Comparison of ENCODE assay signal across 12 cellular contexts in genomic region chr16:54280751-54281150, GRCh38. TPM values are rescaled to one million over a fixed set of nuclear protein-coding genes. Genes with fewer than 3 reads are reported as not detected.
DNase-seq lines count a peak whose midpoint lies in the region; ATAC-seq and TF ChIP-seq lines count a peak whose summit lies in the region.
"Had no signal": no experiment of that assay in that cellular context is flagged by ENCODE, and none has a peak within 500 bp of the region (broad histone marks: within the 10 kb centered on the region; RNA-seq: fewer than 3 reads in every experiment).

No MANE protein-coding gene starts in this region.

- no peaks in the 10 kb centered on the region for H3K4me1 ChIP-seq in A673 (ENCODE audit: insufficient read depth, low read length, poor library complexity, severe bottlenecking)

- in situ Hi-C loops in GM13977 (cut with MboI; ENCODE audit: low pct_unique_long_range_greater_than_20kb, low sequenced_read_pairs, unreplicated experiment) = loop anchor here (25.0 kb wide), 2 partner anchors 657 to 718 kb away; partner anchors contain the start of gene IRX5

- TF ChIP-seq CTCF in GM13977 (IDR thresholded peaks at IDR 0.05; ENCODE audit: extremely low read depth, insufficient read depth, missing control alignments) = no peak
- no peak for TF ChIP-seq CTCF in choroid plexus epithelial cell (conservative IDR thresholded peaks at IDR 0.05; ENCODE audit: low read depth, low read length)
- TF ChIP-seq CTCF in A673 (conservative IDR thresholded peaks at IDR 0.05; ENCODE audit: low read depth, low read length) = no peak

- no peaks in the 10 kb centered on the region for H3K9me3 ChIP-seq in A673 (ENCODE audit: low read depth, low read length, poor library complexity, severe bottlenecking)
- H3K9me3 ChIP-seq: heart right ventricle, testis had no signal

- ATAC-seq in sciatic nerve = no peak
- ATAC-seq in GM21528 (IDR thresholded peaks at IDR 0.05; ENCODE audit: low FRiP score, unreplicated experiment) = no peak

- no TSS peak for BruUV-seq in A673 (replicated peaks; lab: Mats Ljungman, UMichigan)

- H3K4me3 ChIP-seq in choroid plexus epithelial cell (ENCODE audit: low read depth, low read length) (no peak overlapping the region), A673 (ENCODE audit: low read depth, low read length, poor library complexity, severe bottlenecking) (no peak overlapping the region)
- H3K4me3 ChIP-seq: heart right ventricle, skin epidermis had no signal

- POLR2A ChIA-PET in A673 (lab: Charles Lee; ENCODE audit: low non-redundant PET) = no interaction called here

- no peaks in the 10 kb centered on the region for H3K27me3 ChIP-seq in A673 (replicated peaks; ENCODE audit: insufficient read depth, low read depth, low read length, poor library complexity)
- H3K27me3 ChIP-seq: testis had no signal

- peaks cover 8% of the 10 kb centered on the region for H3K36me3 ChIP-seq in A673 (ENCODE audit: insufficient read depth, low read length, poor library complexity, severe bottlenecking)

- no peak overlapping the region for H3K27ac ChIP-seq in A673 (ENCODE audit: low read depth, low read length, poor library complexity, severe bottlenecking)
- H3K27ac ChIP-seq: HL-60, testis had no signal

- peak; percentile 38 for DNase-seq in GM13977 (ENCODE audit: low spot score)
- DNase-seq in MV-4-11 (lab: John Stamatoyannopoulos, UW) = peak; percentile 43
- peak; percentile 47 for DNase-seq in choroid plexus epithelial cell (ENCODE audit: low read depth)
- DNase-seq in sciatic nerve (ENCODE audit: low spot score) = peak; percentile 25
- DNase-seq in A673 (ENCODE audit: low spot score) = no peak
- no peak for DNase-seq in activated gamma-delta T cell treated with Interleukin-2 at 50 U/mL for 16 hours
- DNase-seq: activated CD4-positive, CD25-positive, alpha-beta regulatory T cell treated with anti-CD3 and anti-CD28 coated beads, Interleukin-2, amount 50 U/mL, for 72 hours; heart right ventricle; testis had no signal

- CTCF ChIA-PET in A673 (lab: Charles Lee) = no interaction called here

- intact Hi-C loops in sciatic nerve (cut with DNase I) (no loop called here), A673 (cut with micrococcal nuclease; ENCODE audit: unreplicated experiment) (loop anchor here (10.0 kb wide), 2 partner anchors 194 to 336 kb away; no protein-coding TSS in a partner anchor)

RNA-seq across cellular contexts. Expression of gene IRX3, which starts 5.8 kb away (rescaled TPM):
- total RNA-seq in sciatic nerve (1.1 TPM), A673 (2021) (22.7 and 22.9 TPM in 2 replicates)

Comparison
In these comparisons a context has a peak if more than half of its experiments do, and no peak if none do; other contexts are left out.
1. DNase-seq: peak in GM13977 (single experiment), MV-4-11 (single experiment), choroid plexus epithelial cell (single experiment) and sciatic nerve (single experiment); none in A673 (single experiment) and activated gamma-delta T cell treated with Interleukin-2 at 50 U/mL for 16 hours (single experiment).
2. RNA of gene IRX3, which starts 5.8 kb away (total RNA-seq): 22.7 to 22.9 TPM in A673; 1.1 TPM in sciatic nerve (single experiment); every median in the first group is over 10 times any median in the second.